1 cellular context compared by ENCODE assay signal in genomic region chr5:32504923-32505596, GRCh38.
TF ChIP-seq lines count a peak whose summit lies in the region.

No MANE protein-coding gene starts in this region.

TF ChIP-seq in K562, 482 proteins besides CTCF, POLR2A, EP300 and RAD21 (continued from another document):
- TF ChIP-seq IRF1 (CRISPR knock-in tag; IDR thresholded peaks at IDR 0.05; ENCODE audit: borderline replicate concordance), result no peak
- TF ChIP-seq ZNF384 (IDR thresholded peaks at IDR 0.05; ENCODE audit: low read depth, low read length), result peak; percentile 53; the same call in 1 of the 2 replicates
- no peak for TF ChIP-seq ZNF76 (CRISPR knock-in tag; IDR thresholded peaks at IDR 0.05; ENCODE audit: borderline replicate concordance)
- TF ChIP-seq CBFA2T3 (IDR thresholded peaks at IDR 0.05), result peak; percentile 39; the same call in 1 of the 2 replicates
- 0 out of 2 replicates have a peak, but pooled peaks have one; percentile 31 for TF ChIP-seq TCF3 (CRISPR knock-in tag; IDR thresholded peaks at IDR 0.05)
- no peak for TF ChIP-seq SMARCA5 (IDR thresholded peaks at IDR 0.05)
- TF ChIP-seq E2F6 (IDR thresholded peaks at IDR 0.05; ENCODE audit: borderline replicate concordance in 1 of 2, extremely low read depth in 1 of 2, insufficient read depth in 1 of 2, insufficient read length in 1 of 2, low read depth in 1 of 2, low read length in 1 of 2, poor library complexity in 1 of 2, severe bottlenecking in 1 of 2), result no peak
- TF ChIP-seq ARID1B (IDR thresholded peaks at IDR 0.05), result 0 out of 2 replicates have a peak, but pooled peaks have one; percentile 9
- TF ChIP-seq VEZF1 (CRISPR knock-in tag; IDR thresholded peaks at IDR 0.05), result peak; percentile 84
